Comparison of ENCODE assay signal across 9 cellular contexts in the genomic region with DNA sequence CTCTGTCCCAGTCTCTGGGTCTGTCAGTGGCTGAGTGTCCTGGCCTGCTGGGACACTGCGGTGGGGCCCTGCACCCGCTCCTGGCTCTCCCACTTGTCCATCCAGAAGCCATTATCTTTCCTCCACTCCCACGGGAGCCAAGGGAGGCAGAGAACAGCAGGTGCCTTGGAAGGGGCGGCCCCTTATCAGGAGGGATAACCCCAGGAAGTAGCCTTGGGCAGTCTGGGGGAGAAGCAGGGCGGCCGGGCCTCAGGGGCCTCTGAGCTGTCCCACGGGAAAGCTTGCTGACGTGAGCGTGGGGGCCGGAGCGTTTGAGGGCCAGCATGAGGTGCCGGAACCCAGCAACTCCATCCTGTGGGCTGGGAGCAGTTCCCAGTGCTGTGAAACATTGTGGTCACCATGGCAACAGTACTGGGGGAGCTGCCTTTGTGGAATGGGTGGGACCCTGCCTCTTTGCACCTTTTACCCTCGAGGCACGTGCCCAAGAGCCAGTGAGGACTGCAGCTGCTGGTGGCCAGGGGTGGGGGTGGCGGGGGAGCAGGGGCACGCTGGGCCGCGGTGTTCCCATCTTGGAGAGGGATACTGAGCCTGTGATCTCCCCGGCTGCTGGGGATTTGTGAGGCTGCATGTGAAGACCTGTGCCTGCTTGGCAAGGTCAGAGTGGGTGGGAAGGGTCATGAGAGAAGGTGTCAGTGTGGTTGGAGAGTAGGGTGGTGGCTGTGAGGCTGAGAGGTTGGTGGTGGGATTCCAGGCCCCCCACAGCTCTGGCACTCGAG. TPM values are rescaled to one million over a fixed set of nuclear protein-coding genes. Genes with fewer than 3 reads are reported as not detected.
DNase-seq lines count a peak whose midpoint lies in the region; ATAC-seq, FAIRE-seq and TF ChIP-seq lines count a peak whose summit lies in the region.
"Had no signal": no experiment of that assay in that cellular context is flagged by ENCODE, and none has a peak within 500 bp of the region (broad histone marks: within the 10 kb centered on the region; RNA-seq: fewer than 3 reads in every experiment).

No MANE protein-coding gene starts in this region.

- 0 out of 2 replicates have a peak, but pooled peaks cover 6% of the 10 kb centered on the region for H3F3A ChIP-seq in GM23338 (replicated peaks; ENCODE audit: low read depth)

- H3K23ac ChIP-seq in mesendoderm (ENCODE audit: low read length) = no peak overlapping the region

- H3K79me1 ChIP-seq in mesendoderm (ENCODE audit: low read length) = no peaks in the 10 kb centered on the region

- H3K4me3 Mint-ChIP-seq in GM23338 = no peak overlapping the region; the same call in 2 of the 3 replicates
- no peak overlapping the region for H3K4me3 Mint-ChIP-seq in activated T-cell treated with anti-CD3 and anti-CD28 coated beads, Interleukin-2, amount 50 U/mL, for 72 hours

- no peak for FAIRE-seq in small intestine (lab: Jason Lieb, UNC)
- FAIRE-seq: TTC549 had no signal

- no peak overlapping the region for H2BK120ac ChIP-seq in mesendoderm (ENCODE audit: low read depth, low read length)

- H3K4me1 Mint-ChIP-seq in GM23338 = peaks cover 24% of the 10 kb centered on the region
- H3K4me1 Mint-ChIP-seq in activated T-cell treated with anti-CD3 and anti-CD28 coated beads, Interleukin-2, amount 50 U/mL, for 72 hours (ENCODE audit: low read depth) = no peaks in the 10 kb centered on the region

- H3K27me3 ChIP-seq in GM23338 (ENCODE audit: insufficient read depth) (no peaks in the 10 kb centered on the region), mesendoderm (ENCODE audit: insufficient read depth, low read length, poor library complexity) (no peaks in the 10 kb centered on the region), small intestine (ENCODE audit: control insufficient read depth in 2 of 2, insufficient read depth in 2 of 2, low read length in 2 of 2) (no peaks in the 10 kb centered on the region)

- H3K36me3 Mint-ChIP-seq in GM23338 (ENCODE audit: low read depth) = no peaks in the 10 kb centered on the region; the same call in 2 of the 3 replicates
- peaks cover 0 to 1% of the 10 kb centered on the region in 2 donors for H3K36me3 Mint-ChIP-seq in activated T-cell treated with anti-CD3 and anti-CD28 coated beads, Interleukin-2, amount 50 U/mL, for 72 hours (ENCODE audit: insufficient read depth in 2 of 2)

- no peak overlapping the region for H3K4ac ChIP-seq in mesendoderm (ENCODE audit: low read depth, low read length)

- H3K27ac ChIP-seq in GM23338 (ENCODE audit: low read depth) (no peak overlapping the region), mesendoderm (ENCODE audit: low read depth, low read length) (no peak overlapping the region), small intestine (ENCODE audit: low read depth in 1 of 2, low read length in 1 of 2) (peak overlapping the region in 1 of 2 donors; percentile 33)

- H2BK5ac ChIP-seq in mesendoderm (ENCODE audit: low read length) = no peak overlapping the region

- H3K27me3 Mint-ChIP-seq in GM23338 (ENCODE audit: insufficient read depth, low read depth, poor library complexity) = peaks cover 16% of the 10 kb centered on the region
- no peaks in the 10 kb centered on the region for H3K27me3 Mint-ChIP-seq in activated T-cell treated with anti-CD3 and anti-CD28 coated beads, Interleukin-2, amount 50 U/mL, for 72 hours (ENCODE audit: low read depth)

- H3K36me3 ChIP-seq in GM23338 (ENCODE audit: insufficient read depth) (no peaks in the 10 kb centered on the region), mesendoderm (ENCODE audit: control insufficient read depth, insufficient read depth, low read length) (no peaks in the 10 kb centered on the region), small intestine (ENCODE audit: control insufficient read depth in 2 of 2, insufficient read depth in 2 of 2, low read length in 2 of 2) (no peaks in the 10 kb centered on the region)

- H3K27ac Mint-ChIP-seq in GM23338 = no peak overlapping the region
- H3K27ac Mint-ChIP-seq in activated T-cell treated with anti-CD3 and anti-CD28 coated beads, Interleukin-2, amount 50 U/mL, for 72 hours = no peak overlapping the region

- H3K56ac ChIP-seq in mesendoderm (ENCODE audit: low read length) = no peak overlapping the region

- H3K9me3 ChIP-seq in small intestine (ENCODE audit: control insufficient read depth, low read depth) = no peaks in the 10 kb centered on the region

- H4K5ac ChIP-seq in mesendoderm (ENCODE audit: low read length) = no peak overlapping the region

- ATAC-seq in GM23338 (peak; percentile 55), GM18907 (IDR thresholded peaks at IDR 0.05; ENCODE audit: unreplicated experiment) (no peak), GM19467 (IDR thresholded peaks at IDR 0.05; ENCODE audit: unreplicated experiment) (no peak)
- ATAC-seq in activated T-cell treated with anti-CD3 and anti-CD28 coated beads, Interleukin-2, amount 50 U/mL, for 72 hours (replicated peaks in 1 of 2) = no peak

- no peaks in the 10 kb centered on the region; the same call in 1 of the 2 replicates for H4K20me1 ChIP-seq in GM23338 (replicated peaks; ENCODE audit: insufficient read depth)

- H3K79me2 ChIP-seq in GM23338 (replicated peaks; ENCODE audit: insufficient read depth) (no peaks in the 10 kb centered on the region), mesendoderm (ENCODE audit: control insufficient read depth, insufficient read depth, low read length) (no peaks in the 10 kb centered on the region)

- no peak overlapping the region for H2AFZ ChIP-seq in GM23338

- H2BK15ac ChIP-seq in mesendoderm (replicated peaks; ENCODE audit: low read depth) = no peak overlapping the region

- no peak overlapping the region for H4K8ac ChIP-seq in mesendoderm (ENCODE audit: low read depth, low read length)

- H3K4me1 ChIP-seq in GM23338 (ENCODE audit: insufficient read depth) = no peaks in the 10 kb centered on the region
- no peaks in the 10 kb centered on the region for H3K4me1 ChIP-seq in mesendoderm (ENCODE audit: control insufficient read depth, low read depth, low read length)
- H3K4me1 ChIP-seq in small intestine (ENCODE audit: control insufficient read depth in 2 of 2, insufficient read depth in 1 of 2, low read depth in 1 of 2, low read length in 1 of 2) = no peaks in the 10 kb centered on the region

- peak; percentile 79 for DNase-seq in A172 (ENCODE audit: low spot score)
- peak; percentile 78 for DNase-seq in GM23338 (ENCODE audit: low spot score)
- peak; percentile 65 for DNase-seq in cerebellum (ENCODE audit: low spot score)
- peak; percentile 87 for DNase-seq in mesendoderm
- no peak for DNase-seq in activated T-cell treated with anti-CD3 and anti-CD28 coated beads, Interleukin-2, amount 50 U/mL, for 72 hours
- no peak for DNase-seq in small intestine

- H3K18ac ChIP-seq in mesendoderm (ENCODE audit: low read length) = no peak overlapping the region

- no peak overlapping the region for H3K9ac ChIP-seq in mesendoderm (ENCODE audit: low read length)

- no peak for TF ChIP-seq CTCF in GM23338 (conservative IDR thresholded peaks at IDR 0.05; ENCODE audit: low read depth in 2 of 2)

- no CpG with 5 or more reads among the region's 20 CpGs for WGBS in mesendoderm (ENCODE audit: extremely low coverage, insufficient coverage, low lambda C conversion rate)
- 57 to 65% (median 64%) methylated on average over 20 of the region's 20 CpGs for WGBS in small intestine, 3 donors

- no peak overlapping the region for H3K4me2 ChIP-seq in GM23338
- no peak overlapping the region for H3K4me2 ChIP-seq in mesendoderm (ENCODE audit: low read length)

- no peaks in the 10 kb centered on the region for H3K9me3 Mint-ChIP-seq in GM23338
- peaks cover 0 to 3% of the 10 kb centered on the region in 2 donors for H3K9me3 Mint-ChIP-seq in activated T-cell treated with anti-CD3 and anti-CD28 coated beads, Interleukin-2, amount 50 U/mL, for 72 hours

- H2AK5ac ChIP-seq in mesendoderm (ENCODE audit: low read length) = no peak overlapping the region

- H3K4me3 ChIP-seq in GM23338 = no peak overlapping the region
- H3K4me3 ChIP-seq in mesendoderm (ENCODE audit: low read length) = no peak overlapping the region
- H3K4me3 ChIP-seq in small intestine (ENCODE audit: low read depth in 1 of 2, low read length in 2 of 2) = no peak overlapping the region

- 0 out of 2 replicates have a peak, but pooled peaks cover 6% of the 10 kb centered on the region for H3K9me2 ChIP-seq in GM23338 (ENCODE audit: insufficient read depth)

TF ChIP-seq in GM23338, 12 proteins besides CTCF, POLR2A, EP300 and RAD21 (continues in another document):
- TF ChIP-seq POLR2AphosphoS5 (IDR thresholded peaks at IDR 0.05; ENCODE audit: low read depth) = no peak

RNA-seq across cellular contexts. Expression of gene KLHL26, which starts 20.9 kb away (rescaled TPM):
- 2.5 and 5.3 TPM in 2 replicates for total RNA-seq in A172 (2014; rRNA removed; shearing (Covaris generic))
- total RNA-seq in GM23338 (2014; rRNA removed; shearing (Covaris generic)) = 11.2 and 13.7 TPM in 2 replicates
- polyA plus RNA-seq in GM23338 (2016; fragmentation: Nextera tagmentation; extraction: Ambion mirVana) (3.6 and 6.4 TPM in 2 replicates), small intestine (1 to 10 TPM; 1.6 to 4.7 (median 2.2) TPM)
- 6.4 TPM for total RNA-seq in cerebellum
- 2.7 TPM for polyA plus RNA-seq in mesendoderm (2013, experiment 1 of 2)
- polyA plus RNA-seq in mesendoderm (2013, experiment 2 of 2) = 2.7 TPM
- total RNA-seq in activated T-cell treated with anti-CD3 and anti-CD28 coated beads, Interleukin-2, amount 50 U/mL, for 72 hours = 10 to 100 TPM; 10.1 to 11.1 TPM

RNA-seq across cellular contexts. Expression of gene CRTC1, which starts 25.7 kb away (rescaled TPM):
- total RNA-seq in A172 (2014; rRNA removed; shearing (Covaris generic)) = 0.98 and 1.4 TPM in 2 replicates
- total RNA-seq in GM23338 (2014; rRNA removed; shearing (Covaris generic)) = 5.4 and 7.1 TPM in 2 replicates
- polyA plus RNA-seq in GM23338 (2016; fragmentation: Nextera tagmentation; extraction: Ambion mirVana) = 6.7 and 8.4 TPM in 2 replicates
- total RNA-seq in cerebellum = 12.8 TPM
- polyA plus RNA-seq in mesendoderm (2013, experiment 1 of 2) = 6.2 TPM
- 6.5 TPM for polyA plus RNA-seq in mesendoderm (2013, experiment 2 of 2)
- total RNA-seq in activated T-cell treated with anti-CD3 and anti-CD28 coated beads, Interleukin-2, amount 50 U/mL, for 72 hours = 1 to 10 TPM; 7.1 to 7.3 TPM
- 1 to 10 TPM; 5.8 to 7.3 (median 6.2) TPM for polyA plus RNA-seq in small intestine

RNA-seq across cellular contexts. Expression of gene TMEM59L, which starts 45.1 kb away (rescaled TPM):
- 5.2 and 5.4 TPM in 2 replicates for total RNA-seq in A172 (2014; rRNA removed; shearing (Covaris generic))
- 6.8 and 9.8 TPM in 2 replicates for total RNA-seq in GM23338 (2014; rRNA removed; shearing (Covaris generic))
- polyA plus RNA-seq in GM23338 (2016; fragmentation: Nextera tagmentation; extraction: Ambion mirVana) (15.7 and 16.2 TPM in 2 replicates), small intestine (1 to 10 TPM in 2 of 3 donors, not detected in 1; 1.6 to 8.5 TPM)
- 28.9 TPM for total RNA-seq in cerebellum
- 3.9 TPM for polyA plus RNA-seq in mesendoderm (2013, experiment 1 of 2)
- polyA plus RNA-seq in mesendoderm (2013, experiment 2 of 2) = 3.6 TPM
- total RNA-seq in activated T-cell treated with anti-CD3 and anti-CD28 coated beads, Interleukin-2, amount 50 U/mL, for 72 hours = 1 to 10 TPM in 1 of 2 donors, under 1 TPM in 1; 0.49 to 2.0 TPM

RNA-seq across cellular contexts. Expression of gene CRLF1, which starts 51.2 kb away (rescaled TPM):
- total RNA-seq in A172 (2014; rRNA removed; shearing (Covaris generic)) = 29.3 and 55.9 TPM in 2 replicates
- 17.1 and 18.1 TPM in 2 replicates for total RNA-seq in GM23338 (2014; rRNA removed; shearing (Covaris generic))
- 19.7 and 22.9 TPM in 2 replicates for polyA plus RNA-seq in GM23338 (2016; fragmentation: Nextera tagmentation; extraction: Ambion mirVana)
- total RNA-seq in cerebellum = 3.0 TPM
- polyA plus RNA-seq in mesendoderm (2013, experiment 1 of 2) = 17.2 TPM
- polyA plus RNA-seq in mesendoderm (2013, experiment 2 of 2) = 16.7 TPM
- total RNA-seq in activated T-cell treated with anti-CD3 and anti-CD28 coated beads, Interleukin-2, amount 50 U/mL, for 72 hours = not detected
- 10 to 100 TPM in 1 of 3 donors, 1 to 10 TPM in 1, not detected in 1; 6.5 to 22.3 TPM for polyA plus RNA-seq in small intestine

Comparison
In these comparisons a context has a peak if more than half of its experiments do, and no peak if none do; other contexts are left out.
1. DNase-seq: peak in A172 (single experiment), GM23338 (single experiment), cerebellum (single experiment) and mesendoderm (single experiment); none in activated T-cell treated with anti-CD3 and anti-CD28 coated beads, Interleukin-2, amount 50 U/mL, for 72 hours (0 of 2) and small intestine (single experiment).